ENCODE assay signal across 11 cellular contexts in the genomic region with DNA sequence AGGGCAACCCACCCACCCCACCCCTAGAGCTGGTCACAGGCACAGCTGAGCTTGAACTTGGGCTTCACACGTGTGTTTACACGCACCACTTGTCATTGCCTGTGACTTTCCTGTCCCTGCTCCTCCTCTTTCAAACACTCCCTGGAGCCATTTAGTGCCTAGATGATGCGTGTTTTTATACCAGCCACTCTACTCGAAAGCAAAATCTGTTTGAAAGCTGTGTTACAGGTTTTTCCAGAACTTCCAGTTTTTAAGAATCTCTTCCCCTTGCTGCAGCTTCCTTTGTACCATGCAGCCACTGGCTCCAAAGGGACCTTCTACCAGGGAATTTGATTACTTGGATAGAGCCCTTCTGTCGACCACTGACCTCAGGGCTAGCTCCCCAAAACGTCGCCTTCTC.
A peak's percentile ranks its signal among the peaks of the same experiment; 100 is the strongest.
DNase-seq lines count a peak whose midpoint lies in the region; ATAC-seq and TF ChIP-seq lines count a peak whose summit lies in the region.
"Had no signal": no experiment of that assay in that cellular context is flagged by ENCODE, and none has a peak within 500 bp of the region (broad histone marks: within the 10 kb centered on the region; RNA-seq: fewer than 3 reads in every experiment).

No MANE protein-coding gene starts in this region.

- no peaks in the 10 kb centered on the region for H3K4me1 ChIP-seq in left lung

- no peaks in the 10 kb centered on the region for H3K4me1 Mint-ChIP-seq in stimulated activated naive CD8-positive, alpha-beta T cell treated with anti-CD3 and anti-CD28 coated beads, Interleukin-15, amount 100 ng/mL, for 72 hours
- peaks cover 32% of the 10 kb centered on the region for H3K4me1 Mint-ChIP-seq in brain

- no peak overlapping the region for H3K4me3 Mint-ChIP-seq in stimulated activated naive CD8-positive, alpha-beta T cell treated with anti-CD3 and anti-CD28 coated beads, Interleukin-15, amount 100 ng/mL, for 72 hours
- peak overlapping the region in 3 of 5 experiments; percentile 20 to 41 (median 28) for H3K4me3 Mint-ChIP-seq in brain
- H3K4me3 Mint-ChIP-seq: activated T-cell treated with anti-CD3 and anti-CD28 coated beads, Interleukin-2, amount 50 U/mL, for 72 hours had no signal

- ATAC-seq in stimulated activated naive CD8-positive, alpha-beta T cell treated with anti-CD3 and anti-CD28 coated beads, Interleukin-15, amount 100 ng/mL, for 72 hours, result no peak
- no peak for ATAC-seq in stimulated activated naive CD8-positive, alpha-beta T cell treated with anti-CD3 and anti-CD28 coated beads, Interleukin-15, Interleukin-2, amounts not matched to agents 100 U/mL and 50 U/mL, for 24 hours
- peak; percentile 81 for ATAC-seq in left lung
- ATAC-seq in HG03378 (IDR thresholded peaks at IDR 0.05; ENCODE audit: unreplicated experiment), result no peak
- ATAC-seq: activated T-cell treated with anti-CD3 and anti-CD28 coated beads, Interleukin-2, amount 50 U/mL, for 72 hours had no signal

- H3K4me3 ChIP-seq in left lung, result no peak overlapping the region

- no peak for DNase-seq in stimulated activated naive CD8-positive, alpha-beta T cell treated with anti-CD3 and anti-CD28 coated beads, Interleukin-15, amount 100 ng/mL, for 72 hours
- DNase-seq in stimulated activated naive CD8-positive, alpha-beta T cell treated with anti-CD3 and anti-CD28 coated beads, Interleukin-15, Interleukin-2, amounts not matched to agents 100 U/mL and 50 U/mL, for 24 hours, result no peak
- DNase-seq in left lung (peak in 1 of 2 donors; percentile 42), ureter (ENCODE audit: low spot score) (peak; percentile 56), posterior vena cava (ENCODE audit: low spot score) (no peak)
- no peak for DNase-seq in stimulated activated CD4-positive, alpha-beta T cell treated with anti-CD3 and anti-CD28 coated beads, Interleukin-15, amount 100 ng/mL, for 24 hours
- DNase-seq: activated T-cell treated with anti-CD3 and anti-CD28 coated beads, Interleukin-2, amount 50 U/mL, for 72 hours; foreskin melanocyte; NCI-H187 treated with DMSO at 0.1 percent for 48 hours had no signal

- peak overlapping the region; percentile 9 to 27 for H3K27ac Mint-ChIP-seq in stimulated activated naive CD8-positive, alpha-beta T cell treated with anti-CD3 and anti-CD28 coated beads, Interleukin-15, amount 100 ng/mL, for 72 hours
- peak overlapping the region in 3 of 5 experiments; percentile 74 to 90 (median 80) for H3K27ac Mint-ChIP-seq in brain
- H3K27ac Mint-ChIP-seq: activated T-cell treated with anti-CD3 and anti-CD28 coated beads, Interleukin-2, amount 50 U/mL, for 72 hours had no signal

- no peak for TF ChIP-seq CTCF in brain (conservative IDR thresholded peaks at IDR 0.05)
- no peak for TF ChIP-seq CTCF in left lung (IDR thresholded peaks at IDR 0.05)

- H3K36me3 Mint-ChIP-seq in brain, result no peaks in the 10 kb centered on the region

- no peaks in the 10 kb centered on the region for H3K9me3 ChIP-seq in left lung

- H3K9me3 Mint-ChIP-seq in stimulated activated naive CD8-positive, alpha-beta T cell treated with anti-CD3 and anti-CD28 coated beads, Interleukin-15, amount 100 ng/mL, for 72 hours, result no peaks in the 10 kb centered on the region
- H3K9me3 Mint-ChIP-seq in brain, result no peaks in the 10 kb centered on the region
- H3K9me3 Mint-ChIP-seq: activated T-cell treated with anti-CD3 and anti-CD28 coated beads, Interleukin-2, amount 50 U/mL, for 72 hours had no signal

- H3K27me3 ChIP-seq in left lung, result no peaks in the 10 kb centered on the region

- peak overlapping the region; percentile 41 to 48 for H3K27ac ChIP-seq in left lung

- peaks cover 7% of the 10 kb centered on the region for H3K27me3 Mint-ChIP-seq in stimulated activated naive CD8-positive, alpha-beta T cell treated with anti-CD3 and anti-CD28 coated beads, Interleukin-15, amount 100 ng/mL, for 72 hours
- H3K27me3 Mint-ChIP-seq in brain, result peaks cover 8% of the 10 kb centered on the region

- intact Hi-C loops in left lung (cut with DNase I), result no loop called here
- intact Hi-C loops in posterior vena cava (cut with DNase I), result no loop called here

- H3K36me3 ChIP-seq in left lung, result no peaks in the 10 kb centered on the region

Comparison
In these comparisons a context has a peak if more than half of its experiments do, and no peak if none do; other contexts are left out.
1. H3K4me3 Mint-ChIP-seq: peak in brain (3 of 5); none in stimulated activated naive CD8-positive, alpha-beta T cell treated with anti-CD3 and anti-CD28 coated beads, Interleukin-15, amount 100 ng/mL, for 72 hours (0 of 2).